ENCODE assay signal across 22 cellular contexts in the genomic region with DNA sequence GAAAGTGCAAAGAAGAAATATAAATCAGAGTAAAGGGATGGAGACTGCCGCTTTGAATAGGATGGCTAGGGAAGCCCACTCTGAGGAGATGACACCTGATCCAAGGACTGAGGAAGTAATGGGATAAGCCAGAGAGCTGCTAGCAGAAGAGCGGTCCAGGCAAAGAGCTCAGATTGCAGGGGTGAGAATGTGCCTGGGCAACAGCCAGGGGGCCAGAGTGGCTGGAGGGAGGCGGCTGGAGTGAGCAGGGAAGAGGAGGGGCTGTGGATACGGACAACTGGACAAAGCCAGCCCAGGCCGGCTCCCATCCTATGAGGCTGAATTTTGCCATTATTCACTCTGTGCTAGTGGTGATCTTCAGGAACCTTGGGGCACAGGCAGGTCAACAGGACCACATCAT.
DNase-seq lines count a peak whose midpoint lies in the region; ATAC-seq and TF ChIP-seq lines count a peak whose summit lies in the region.
"Had no signal": no experiment of that assay in that cellular context is flagged by ENCODE, and none has a peak within 500 bp of the region (broad histone marks: within the 10 kb centered on the region; RNA-seq: fewer than 3 reads in every experiment).

No MANE protein-coding gene starts in this region.

- no peaks in the 10 kb centered on the region for H3K36me3 ChIP-seq in psoas muscle (ENCODE audit: insufficient read depth in 1 of 2, low read depth in 1 of 2)
- H3K36me3 ChIP-seq: HAP-1 had no signal

- H3K9me3 ChIP-seq in psoas muscle, result no peaks in the 10 kb centered on the region
- H3K9me3 ChIP-seq: Caco-2, HAP-1 had no signal

- H3K4me1 Mint-ChIP-seq in neural crest cell, result no peaks in the 10 kb centered on the region
- no peaks in the 10 kb centered on the region for H3K4me1 Mint-ChIP-seq in Calu3 (ENCODE audit: low read depth, unreplicated experiment)
- H3K4me1 Mint-ChIP-seq: CD4-positive, CD25-positive, alpha-beta regulatory T cell had no signal

- H3K27ac Mint-ChIP-seq in neural crest cell (ENCODE audit: unreplicated experiment) (peak overlapping the region; percentile 37), Calu3 (ENCODE audit: unreplicated experiment) (no peak overlapping the region)
- H3K27ac Mint-ChIP-seq: B cell; CD8-positive, alpha-beta T cell; HFFc6 had no signal

- no peaks in the 10 kb centered on the region for H3K4me1 ChIP-seq in psoas muscle
- H3K4me1 ChIP-seq: Caco-2, HAP-1 had no signal

- intact Hi-C loops in psoas muscle (cut with DNase I), result no loop called here
- intact Hi-C loops in Calu3 (cut with micrococcal nuclease; ENCODE audit: unreplicated experiment), result no loop called here

- no peak for TF ChIP-seq CTCF in neural crest cell (conservative IDR thresholded peaks at IDR 0.05)
- no peak for TF ChIP-seq CTCF in psoas muscle (IDR thresholded peaks at IDR 0.05)
- no peak for TF ChIP-seq CTCF in Calu3 (IDR thresholded peaks at IDR 0.05; ENCODE audit: unreplicated experiment)

- H3K27me3 Mint-ChIP-seq in neural crest cell (ENCODE audit: low read depth) (no peaks in the 10 kb centered on the region), Calu3 (ENCODE audit: unreplicated experiment) (no peaks in the 10 kb centered on the region)
- H3K27me3 Mint-ChIP-seq: B cell; CD4-positive, CD25-positive, alpha-beta regulatory T cell had no signal

- 28 to 49% (median 29%) methylated on average over 5 of the region's 5 CpGs for WGBS in psoas muscle, 3 donors

- CTCF ChIA-PET in Calu3 (lab: Charles Lee), result no interaction called here

- H3K4me3 Mint-ChIP-seq in neural crest cell (no peak overlapping the region), Calu3 (ENCODE audit: low read depth, unreplicated experiment) (no peak overlapping the region)
- H3K4me3 Mint-ChIP-seq: B cell; CD4-positive, CD25-positive, alpha-beta regulatory T cell; CD8-positive, alpha-beta T cell; HFFc6 had no signal

- no peak overlapping the region for H3K4me3 ChIP-seq in psoas muscle
- H3K4me3 ChIP-seq: BLaER1, HAP-1 had no signal

- peaks cover 5% of the 10 kb centered on the region for H3K36me3 Mint-ChIP-seq in neural crest cell (ENCODE audit: low read depth)
- no peaks in the 10 kb centered on the region for H3K36me3 Mint-ChIP-seq in Calu3 (ENCODE audit: insufficient read depth, unreplicated experiment)
- H3K36me3 Mint-ChIP-seq: CD4-positive, CD25-positive, alpha-beta regulatory T cell; CD8-positive, alpha-beta T cell had no signal

- H3K27ac ChIP-seq in psoas muscle, result no peak overlapping the region
- H3K27ac ChIP-seq: 22Rv1, BLaER1, C4-2B had no signal

- ATAC-seq in psoas muscle (peak; percentile 40 to 77 (median 72)), HG03159 (IDR thresholded peaks at IDR 0.05; ENCODE audit: unreplicated experiment) (no peak), GM19324 (IDR thresholded peaks at IDR 0.05; ENCODE audit: low FRiP score, unreplicated experiment) (no peak)
- ATAC-seq: CD8-positive, alpha-beta T cell had no signal

- no peaks in the 10 kb centered on the region for H3K9me3 Mint-ChIP-seq in neural crest cell
- H3K9me3 Mint-ChIP-seq in Calu3 (ENCODE audit: low read depth, unreplicated experiment), result no peaks in the 10 kb centered on the region

- no peaks in the 10 kb centered on the region for H3K27me3 ChIP-seq in psoas muscle (ENCODE audit: insufficient read depth in 3 of 3, low read length in 2 of 3)
- H3K27me3 ChIP-seq: BLaER1 had no signal

- peak; percentile 52 for DNase-seq in NCI-H82 (lab: John Stamatoyannopoulos, UW)
- peak; percentile 16 for DNase-seq in iPS-NIHi11 (ENCODE audit: low spot score)
- DNase-seq in neural crest cell (ENCODE audit: low read depth, low spot score), result no peak
- no peak for DNase-seq in psoas muscle
- DNase-seq in Calu3, result no peak
- DNase-seq in NCI-H2227 treated with DMSO at 0.1 percent for 48 hours (lab: John Stamatoyannopoulos, UW), result no peak
- DNase-seq: Caco-2; CD4-positive, CD25-positive, alpha-beta regulatory T cell; CD8-positive, alpha-beta T cell; DMS 273 treated with DMSO at 0.1 percent for 48 hours; DMS79; EL; GF-D8; GOT3; HFFc6 had no signal

- BruUV-seq in Calu3 (replicated peaks; lab: Mats Ljungman, UMichigan), result no TSS peak

Comparison
In these comparisons a context has a peak if more than half of its experiments do, and no peak if none do; other contexts are left out.
1. DNase-seq: peak in NCI-H82 (single experiment) and iPS-NIHi11 (single experiment); none in neural crest cell (single experiment), psoas muscle (0 of 2), Calu3 (single experiment) and NCI-H2227 treated with DMSO at 0.1 percent for 48 hours (single experiment).
2. ATAC-seq: peak in psoas muscle (4 of 4); none in HG03159 (single experiment) and GM19324 (single experiment).